12 cellular contexts compared by ENCODE assay signal in the genomic region with DNA sequence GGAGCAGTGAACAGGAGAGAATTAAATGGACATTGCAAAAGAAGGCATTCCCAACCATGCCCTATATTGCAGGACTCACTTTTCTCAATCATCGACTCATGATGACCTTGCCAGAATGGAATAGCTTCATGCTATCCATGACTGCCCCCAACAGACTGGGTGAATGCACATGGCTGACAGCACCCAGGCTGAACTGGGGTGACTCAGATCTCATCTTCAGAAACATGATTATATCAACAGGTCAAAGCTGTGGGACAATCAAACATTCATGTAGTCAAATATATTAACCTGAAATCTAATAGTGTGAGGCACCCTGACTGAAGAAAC. TPM values are rescaled to one million over a fixed set of nuclear protein-coding genes. Genes with fewer than 3 reads are reported as not detected.
DNase-seq lines count a peak whose midpoint lies in the region; ATAC-seq lines count a peak whose summit lies in the region.
"Had no signal": no experiment of that assay in that cellular context is flagged by ENCODE, and none has a peak within 500 bp of the region (broad histone marks: within the 10 kb centered on the region; RNA-seq: fewer than 3 reads in every experiment).

No MANE protein-coding gene starts in this region.

- H3K9me3 Mint-ChIP-seq in activated T-helper 1 cell treated with anti-CD3 and anti-CD28 coated beads, Interleukin-12 subunit alpha, Interleukin-12 subunit beta, Interleukin-2, Interleukin-4 antibody, amounts not matched to agents 30 ng/mL and 10 ng/mL and 1 ng/mL, durations not matched to agents 14 hours and 24 hours and 36 hours, result no peaks in the 10 kb centered on the region

- DNase-seq in LHCN-M2 (ENCODE audit: low read depth) (peak; percentile 6), kidney tubule cell (ENCODE audit: low spot score) (peak; percentile 96), SW 1271 (lab: John Stamatoyannopoulos, UW) (no peak), NCI-H1436 (lab: John Stamatoyannopoulos, UW) (no peak)
- no peak for DNase-seq in effector memory CD4-positive, alpha-beta T cell
- DNase-seq in activated T-helper 1 cell treated with anti-CD3 and anti-CD28 coated beads, Interleukin-12 subunit alpha, Interleukin-12 subunit beta, Interleukin-2, Interleukin-4 antibody, amounts not matched to agents 30 ng/mL and 10 ng/mL and 1 ng/mL, durations not matched to agents 14 hours and 24 hours and 36 hours (ENCODE audit: low spot score), result no peak
- DNase-seq: amniotic stem cell, COR-L47, NCI-H774, small intestine had no signal

- H3K27ac ChIP-seq in effector memory CD4-positive, alpha-beta T cell (ENCODE audit: insufficient read depth, low read length, poor library complexity, severe bottlenecking), result no peak overlapping the region

- H3K4me1 ChIP-seq in effector memory CD4-positive, alpha-beta T cell (ENCODE audit: control insufficient read depth, insufficient read depth, low read length, poor library complexity, severe bottlenecking), result peaks cover 4% of the 10 kb centered on the region

- intact Hi-C loops in activated T-helper 1 cell treated with anti-CD3 and anti-CD28 coated beads, Interleukin-12 subunit alpha, Interleukin-12 subunit beta, Interleukin-2, Interleukin-4 antibody, amounts not matched to agents 30 ng/mL and 10 ng/mL and 1 ng/mL, durations not matched to agents 14 hours and 24 hours and 36 hours (cut with micrococcal nuclease), result no loop called here

- no peaks in the 10 kb centered on the region for H3K27me3 ChIP-seq in effector memory CD4-positive, alpha-beta T cell (replicated peaks; ENCODE audit: control insufficient read depth, insufficient read depth, low read length, poor library complexity, severe bottlenecking)

- no peak overlapping the region for H3K27ac Mint-ChIP-seq in activated T-helper 1 cell treated with anti-CD3 and anti-CD28 coated beads, Interleukin-12 subunit alpha, Interleukin-12 subunit beta, Interleukin-2, Interleukin-4 antibody, amounts not matched to agents 30 ng/mL and 10 ng/mL and 1 ng/mL, durations not matched to agents 14 hours and 24 hours and 36 hours

- H3K4me3 ChIP-seq in effector memory CD4-positive, alpha-beta T cell (ENCODE audit: insufficient read depth, low read depth, low read length, poor library complexity, severe bottlenecking), result no peak overlapping the region

- H3K9me3 ChIP-seq in effector memory CD4-positive, alpha-beta T cell (ENCODE audit: control insufficient read depth, low read length), result no peaks in the 10 kb centered on the region

- peaks cover 1% of the 10 kb centered on the region for H3K36me3 Mint-ChIP-seq in activated T-helper 1 cell treated with anti-CD3 and anti-CD28 coated beads, Interleukin-12 subunit alpha, Interleukin-12 subunit beta, Interleukin-2, Interleukin-4 antibody, amounts not matched to agents 30 ng/mL and 10 ng/mL and 1 ng/mL, durations not matched to agents 14 hours and 24 hours and 36 hours (ENCODE audit: low read depth)

- peaks cover 24% of the 10 kb centered on the region for H3K4me1 Mint-ChIP-seq in activated T-helper 1 cell treated with anti-CD3 and anti-CD28 coated beads, Interleukin-12 subunit alpha, Interleukin-12 subunit beta, Interleukin-2, Interleukin-4 antibody, amounts not matched to agents 30 ng/mL and 10 ng/mL and 1 ng/mL, durations not matched to agents 14 hours and 24 hours and 36 hours (ENCODE audit: low read depth)

- H3K27me3 Mint-ChIP-seq in activated T-helper 1 cell treated with anti-CD3 and anti-CD28 coated beads, Interleukin-12 subunit alpha, Interleukin-12 subunit beta, Interleukin-2, Interleukin-4 antibody, amounts not matched to agents 30 ng/mL and 10 ng/mL and 1 ng/mL, durations not matched to agents 14 hours and 24 hours and 36 hours (ENCODE audit: insufficient read depth), result peaks cover 7% of the 10 kb centered on the region

- peak; percentile 38 for ATAC-seq in GM18870 (IDR thresholded peaks at IDR 0.05; ENCODE audit: unreplicated experiment)
- ATAC-seq in HG02623 (IDR thresholded peaks at IDR 0.05; ENCODE audit: unreplicated experiment), result peak; percentile 19

- H3K36me3 ChIP-seq in effector memory CD4-positive, alpha-beta T cell (ENCODE audit: control insufficient read depth, insufficient read depth, low read length), result no peaks in the 10 kb centered on the region

- H3K4me3 Mint-ChIP-seq in activated T-helper 1 cell treated with anti-CD3 and anti-CD28 coated beads, Interleukin-12 subunit alpha, Interleukin-12 subunit beta, Interleukin-2, Interleukin-4 antibody, amounts not matched to agents 30 ng/mL and 10 ng/mL and 1 ng/mL, durations not matched to agents 14 hours and 24 hours and 36 hours, result no peak overlapping the region

RNA-seq across cellular contexts. Expression of a gene that starts 34.7 kb away (rescaled TPM):
- 15.3 and 19.6 TPM in 2 replicates for total RNA-seq in LHCN-M2 (2014; rRNA removed)
- polyA plus RNA-seq in LHCN-M2 (2012), result 2.9 TPM
- total RNA-seq in activated T-helper 1 cell treated with anti-CD3 and anti-CD28 coated beads, Interleukin-12 subunit alpha, Interleukin-12 subunit beta, Interleukin-2, Interleukin-4 antibody, amounts not matched to agents 30 ng/mL and 10 ng/mL and 1 ng/mL, durations not matched to agents 14 hours and 24 hours and 36 hours, result 33.6 and 35.9 TPM in 2 replicates

Comparison
In these comparisons a context has a peak if more than half of its experiments do, and no peak if none do; other contexts are left out.
1. DNase-seq: peak in LHCN-M2 (single experiment) and kidney tubule cell (single experiment); none in effector memory CD4-positive, alpha-beta T cell (0 of 3), activated T-helper 1 cell treated with anti-CD3 and anti-CD28 coated beads, Interleukin-12 subunit alpha, Interleukin-12 subunit beta, Interleukin-2, Interleukin-4 antibody, amounts not matched to agents 30 ng/mL and 10 ng/mL and 1 ng/mL, durations not matched to agents 14 hours and 24 hours and 36 hours (single experiment), SW 1271 (0 of 2) and NCI-H1436 (single experiment).